ENCODE assay signal across 1 cellular context in the genomic region with DNA sequence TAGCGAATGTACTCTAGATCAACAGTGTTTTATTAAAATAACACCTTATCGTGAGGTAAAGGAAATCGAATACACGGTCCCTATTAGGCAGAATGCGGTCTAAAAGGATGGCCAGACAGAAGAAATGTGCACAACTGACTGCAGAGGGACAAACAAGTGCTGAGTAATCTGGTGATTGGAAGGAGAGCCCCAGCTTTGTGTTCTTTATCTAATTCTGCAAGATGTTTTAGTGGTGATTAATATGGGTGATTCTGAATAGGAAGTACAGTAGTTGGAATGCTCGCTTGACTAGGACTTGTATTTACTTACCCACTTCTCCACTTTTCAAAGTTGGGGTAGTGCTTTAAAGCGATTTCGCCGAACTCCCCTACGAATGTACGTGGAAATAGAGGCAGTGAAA.
TF ChIP-seq lines count a peak whose summit lies in the region.

No MANE protein-coding gene starts in this region.

TF ChIP-seq in K562, 482 proteins besides CTCF, POLR2A, EP300 and RAD21 (continued from another document and continues in another):
- TF ChIP-seq, protein P1, sequence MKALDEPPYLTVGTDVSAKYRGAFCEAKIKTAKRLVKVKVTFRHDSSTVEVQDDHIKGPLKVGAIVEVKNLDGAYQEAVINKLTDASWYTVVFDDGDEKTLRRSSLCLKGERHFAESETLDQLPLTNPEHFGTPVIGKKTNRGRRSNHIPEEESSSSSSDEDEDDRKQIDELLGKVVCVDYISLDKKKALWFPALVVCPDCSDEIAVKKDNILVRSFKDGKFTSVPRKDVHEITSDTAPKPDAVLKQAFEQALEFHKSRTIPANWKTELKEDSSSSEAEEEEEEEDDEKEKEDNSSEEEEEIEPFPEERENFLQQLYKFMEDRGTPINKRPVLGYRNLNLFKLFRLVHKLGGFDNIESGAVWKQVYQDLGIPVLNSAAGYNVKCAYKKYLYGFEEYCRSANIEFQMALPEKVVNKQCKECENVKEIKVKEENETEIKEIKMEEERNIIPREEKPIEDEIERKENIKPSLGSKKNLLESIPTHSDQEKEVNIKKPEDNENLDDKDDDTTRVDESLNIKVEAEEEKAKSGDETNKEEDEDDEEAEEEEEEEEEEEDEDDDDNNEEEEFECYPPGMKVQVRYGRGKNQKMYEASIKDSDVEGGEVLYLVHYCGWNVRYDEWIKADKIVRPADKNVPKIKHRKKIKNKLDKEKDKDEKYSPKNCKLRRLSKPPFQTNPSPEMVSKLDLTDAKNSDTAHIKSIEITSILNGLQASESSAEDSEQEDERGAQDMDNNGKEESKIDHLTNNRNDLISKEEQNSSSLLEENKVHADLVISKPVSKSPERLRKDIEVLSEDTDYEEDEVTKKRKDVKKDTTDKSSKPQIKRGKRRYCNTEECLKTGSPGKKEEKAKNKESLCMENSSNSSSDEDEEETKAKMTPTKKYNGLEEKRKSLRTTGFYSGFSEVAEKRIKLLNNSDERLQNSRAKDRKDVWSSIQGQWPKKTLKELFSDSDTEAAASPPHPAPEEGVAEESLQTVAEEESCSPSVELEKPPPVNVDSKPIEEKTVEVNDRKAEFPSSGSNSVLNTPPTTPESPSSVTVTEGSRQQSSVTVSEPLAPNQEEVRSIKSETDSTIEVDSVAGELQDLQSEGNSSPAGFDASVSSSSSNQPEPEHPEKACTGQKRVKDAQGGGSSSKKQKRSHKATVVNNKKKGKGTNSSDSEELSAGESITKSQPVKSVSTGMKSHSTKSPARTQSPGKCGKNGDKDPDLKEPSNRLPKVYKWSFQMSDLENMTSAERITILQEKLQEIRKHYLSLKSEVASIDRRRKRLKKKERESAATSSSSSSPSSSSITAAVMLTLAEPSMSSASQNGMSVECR (CRISPR knock-in tag; IDR thresholded peaks at IDR 0.05) = no peak
- TF ChIP-seq EZH2 (IDR thresholded peaks at IDR 0.05; ENCODE audit: borderline replicate concordance, low read depth, low read length) = no peak
- no peak for TF ChIP-seq RBM22 (IDR thresholded peaks at IDR 0.05; ENCODE audit: low read depth, low read length, poor library complexity, severe bottlenecking)
- TF ChIP-seq IRF1 (CRISPR knock-in tag; IDR thresholded peaks at IDR 0.05; ENCODE audit: borderline replicate concordance) = no peak
- TF ChIP-seq HDAC6 (IDR thresholded peaks at IDR 0.05; ENCODE audit: low read depth, low read length) = no peak
- no peak for TF ChIP-seq ZNF140 (CRISPR knock-in tag; IDR thresholded peaks at IDR 0.05)
- TF ChIP-seq HMG20A (CRISPR knock-in tag; conservative IDR thresholded peaks at IDR 0.05) = no peak
- TF ChIP-seq BHLHE40 (IDR thresholded peaks at IDR 0.05; ENCODE audit: low read length) = no peak
- TF ChIP-seq, protein P2, sequence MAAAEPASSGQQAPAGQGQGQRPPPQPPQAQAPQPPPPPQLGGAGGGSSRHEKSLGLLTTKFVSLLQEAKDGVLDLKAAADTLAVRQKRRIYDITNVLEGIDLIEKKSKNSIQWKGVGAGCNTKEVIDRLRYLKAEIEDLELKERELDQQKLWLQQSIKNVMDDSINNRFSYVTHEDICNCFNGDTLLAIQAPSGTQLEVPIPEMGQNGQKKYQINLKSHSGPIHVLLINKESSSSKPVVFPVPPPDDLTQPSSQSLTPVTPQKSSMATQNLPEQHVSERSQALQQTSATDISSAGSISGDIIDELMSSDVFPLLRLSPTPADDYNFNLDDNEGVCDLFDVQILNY (CRISPR knock-in tag; IDR thresholded peaks at IDR 0.05) = no peak
- no peak for TF ChIP-seq NR2F6 (CRISPR knock-in tag; IDR thresholded peaks at IDR 0.05)
- TF ChIP-seq, protein P3, sequence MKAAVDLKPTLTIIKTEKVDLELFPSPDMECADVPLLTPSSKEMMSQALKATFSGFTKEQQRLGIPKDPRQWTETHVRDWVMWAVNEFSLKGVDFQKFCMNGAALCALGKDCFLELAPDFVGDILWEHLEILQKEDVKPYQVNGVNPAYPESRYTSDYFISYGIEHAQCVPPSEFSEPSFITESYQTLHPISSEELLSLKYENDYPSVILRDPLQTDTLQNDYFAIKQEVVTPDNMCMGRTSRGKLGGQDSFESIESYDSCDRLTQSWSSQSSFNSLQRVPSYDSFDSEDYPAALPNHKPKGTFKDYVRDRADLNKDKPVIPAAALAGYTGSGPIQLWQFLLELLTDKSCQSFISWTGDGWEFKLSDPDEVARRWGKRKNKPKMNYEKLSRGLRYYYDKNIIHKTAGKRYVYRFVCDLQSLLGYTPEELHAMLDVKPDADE (conservative IDR thresholded peaks at IDR 0.05; ENCODE audit: control insufficient read depth, low read depth, low read length) = no peak
- TF ChIP-seq, protein P4, sequence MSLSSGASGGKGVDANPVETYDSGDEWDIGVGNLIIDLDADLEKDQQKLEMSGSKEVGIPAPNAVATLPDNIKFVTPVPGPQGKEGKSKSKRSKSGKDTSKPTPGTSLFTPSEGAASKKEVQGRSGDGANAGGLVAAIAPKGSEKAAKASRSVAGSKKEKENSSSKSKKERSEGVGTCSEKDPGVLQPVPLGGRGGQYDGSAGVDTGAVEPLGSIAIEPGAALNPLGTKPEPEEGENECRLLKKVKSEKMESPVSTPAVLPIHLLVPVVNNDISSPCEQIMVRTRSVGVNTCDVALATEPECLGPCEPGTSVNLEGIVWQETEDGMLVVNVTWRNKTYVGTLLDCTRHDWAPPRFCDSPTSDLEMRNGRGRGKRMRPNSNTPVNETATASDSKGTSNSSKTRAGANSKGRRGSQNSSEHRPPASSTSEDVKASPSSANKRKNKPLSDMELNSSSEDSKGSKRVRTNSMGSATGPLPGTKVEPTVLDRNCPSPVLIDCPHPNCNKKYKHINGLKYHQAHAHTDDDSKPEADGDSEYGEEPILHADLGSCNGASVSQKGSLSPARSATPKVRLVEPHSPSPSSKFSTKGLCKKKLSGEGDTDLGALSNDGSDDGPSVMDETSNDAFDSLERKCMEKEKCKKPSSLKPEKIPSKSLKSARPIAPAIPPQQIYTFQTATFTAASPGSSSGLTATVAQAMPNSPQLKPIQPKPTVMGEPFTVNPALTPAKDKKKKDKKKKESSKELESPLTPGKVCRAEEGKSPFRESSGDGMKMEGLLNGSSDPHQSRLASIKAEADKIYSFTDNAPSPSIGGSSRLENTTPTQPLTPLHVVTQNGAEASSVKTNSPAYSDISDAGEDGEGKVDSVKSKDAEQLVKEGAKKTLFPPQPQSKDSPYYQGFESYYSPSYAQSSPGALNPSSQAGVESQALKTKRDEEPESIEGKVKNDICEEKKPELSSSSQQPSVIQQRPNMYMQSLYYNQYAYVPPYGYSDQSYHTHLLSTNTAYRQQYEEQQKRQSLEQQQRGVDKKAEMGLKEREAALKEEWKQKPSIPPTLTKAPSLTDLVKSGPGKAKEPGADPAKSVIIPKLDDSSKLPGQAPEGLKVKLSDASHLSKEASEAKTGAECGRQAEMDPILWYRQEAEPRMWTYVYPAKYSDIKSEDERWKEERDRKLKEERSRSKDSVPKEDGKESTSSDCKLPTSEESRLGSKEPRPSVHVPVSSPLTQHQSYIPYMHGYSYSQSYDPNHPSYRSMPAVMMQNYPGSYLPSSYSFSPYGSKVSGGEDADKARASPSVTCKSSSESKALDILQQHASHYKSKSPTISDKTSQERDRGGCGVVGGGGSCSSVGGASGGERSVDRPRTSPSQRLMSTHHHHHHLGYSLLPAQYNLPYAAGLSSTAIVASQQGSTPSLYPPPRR (CRISPR knock-in tag; IDR thresholded peaks at IDR 0.05; ENCODE audit: borderline replicate concordance) = no peak
- TF ChIP-seq E2F3 (CRISPR knock-in tag; IDR thresholded peaks at IDR 0.05) = no peak
- TF ChIP-seq SAP30 (IDR thresholded peaks at IDR 0.05; ENCODE audit: borderline replicate concordance, insufficient read depth, low read depth, low read length, poor library complexity, severe bottlenecking) = no peak
- TF ChIP-seq CREB5 (CRISPR knock-in tag; IDR thresholded peaks at IDR 0.05) = no peak
- 0 out of 2 replicates have a peak, but pooled peaks have one; percentile 26 for TF ChIP-seq KLF16 (IDR thresholded peaks at IDR 0.05)
- no peak for TF ChIP-seq CSDE1 (IDR thresholded peaks at IDR 0.05)
- no peak for TF ChIP-seq SRSF3 (IDR thresholded peaks at IDR 0.05; ENCODE audit: insufficient read depth, low read length)
- TF ChIP-seq MLLT1 (IDR thresholded peaks at IDR 0.05) = 0 out of 4 replicates have a peak, but pooled peaks of 1 of the 2 experiments have one; percentile 23
- no peak for TF ChIP-seq NONO (IDR thresholded peaks at IDR 0.05; ENCODE audit: low read depth in 2 of 2, low read length in 1 of 2)
- no peak for TF ChIP-seq GATAD2A (IDR thresholded peaks at IDR 0.05)
- TF ChIP-seq, protein P5, sequence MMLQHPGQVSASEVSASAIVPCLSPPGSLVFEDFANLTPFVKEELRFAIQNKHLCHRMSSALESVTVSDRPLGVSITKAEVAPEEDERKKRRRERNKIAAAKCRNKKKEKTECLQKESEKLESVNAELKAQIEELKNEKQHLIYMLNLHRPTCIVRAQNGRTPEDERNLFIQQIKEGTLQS (IDR thresholded peaks at IDR 0.05) = peak; percentile 16; the same call in 1 of the 2 replicates
- TF ChIP-seq, protein P5 (CRISPR knock-in tag; conservative IDR thresholded peaks at IDR 0.05) = no peak
- no peak for TF ChIP-seq MEF2A (IDR thresholded peaks at IDR 0.05; ENCODE audit: control insufficient read depth, low read depth, low read length)
- no peak for TF ChIP-seq KLF13 (tag; IDR thresholded peaks at IDR 0.05; ENCODE audit: borderline replicate concordance, low read depth)
- TF ChIP-seq FOXA3 (CRISPR knock-in tag; conservative IDR thresholded peaks at IDR 0.05 in 1 of 2, IDR thresholded peaks at IDR 0.05 in 1 of 2) = no peak; a peak in 1 of 4 replicates
- TF ChIP-seq IRF2 (CRISPR knock-in tag; IDR thresholded peaks at IDR 0.05) = no peak
- TF ChIP-seq HMG20B (CRISPR knock-in tag; IDR thresholded peaks at IDR 0.05) = no peak
- no peak for TF ChIP-seq RAD51 (IDR thresholded peaks at IDR 0.05; ENCODE audit: borderline replicate concordance, low read depth)
- TF ChIP-seq ELF2 (CRISPR knock-in tag; IDR thresholded peaks at IDR 0.05) = no peak
- TF ChIP-seq KDM5B (IDR thresholded peaks at IDR 0.05; ENCODE audit: insufficient replicate concordance, low read depth, low read length) = peak; percentile 22
- no peak for TF ChIP-seq ARHGAP35 (IDR thresholded peaks at IDR 0.05; ENCODE audit: partially characterized antibody)
- TF ChIP-seq MCM7 (IDR thresholded peaks at IDR 0.05) = no peak
- no peak for TF ChIP-seq HDAC3 (IDR thresholded peaks at IDR 0.05; ENCODE audit: borderline replicate concordance, partially characterized antibody)
- no peak for TF ChIP-seq ZNF12 (CRISPR knock-in tag; IDR thresholded peaks at IDR 0.05)
- no peak for TF ChIP-seq SNIP1 (IDR thresholded peaks at IDR 0.05; ENCODE audit: low read depth)
- TF ChIP-seq ZC3H8 (IDR thresholded peaks at IDR 0.05) = no peak
- no peak for TF ChIP-seq ZNF347 (CRISPR knock-in tag; IDR thresholded peaks at IDR 0.05; ENCODE audit: low read depth)
- TF ChIP-seq SMARCB1 (IDR thresholded peaks at IDR 0.05; ENCODE audit: insufficient read length, low read depth) = no peak
- TF ChIP-seq HIVEP1 (CRISPR knock-in tag; IDR thresholded peaks at IDR 0.05) = no peak
- TF ChIP-seq PML (IDR thresholded peaks at IDR 0.05; ENCODE audit: low read length) = peak; percentile 62
- TF ChIP-seq DNMT1 (IDR thresholded peaks at IDR 0.05) = no peak
- no peak for TF ChIP-seq ZBTB8A (IDR thresholded peaks at IDR 0.05; ENCODE audit: partially characterized antibody)
- TF ChIP-seq CREM (IDR thresholded peaks at IDR 0.05; ENCODE audit: low read depth) = 0 out of 2 replicates have a peak, but pooled peaks have one; percentile 19
- TF ChIP-seq JUND (IDR thresholded peaks at IDR 0.05; ENCODE audit: borderline replicate concordance, low read depth, low read length) = peak; percentile 41; the same call in 1 of the 2 replicates
- peak; percentile 43; the same call in 1 of the 3 replicates for TF ChIP-seq JUND (tag; IDR thresholded peaks at IDR 0.05; ENCODE audit: borderline replicate concordance, low read depth, low read length)
- no peak for TF ChIP-seq CAMTA2 (CRISPR knock-in tag; conservative IDR thresholded peaks at IDR 0.05)
